ENCODE assay signal across 11 cellular contexts in the genomic region with DNA sequence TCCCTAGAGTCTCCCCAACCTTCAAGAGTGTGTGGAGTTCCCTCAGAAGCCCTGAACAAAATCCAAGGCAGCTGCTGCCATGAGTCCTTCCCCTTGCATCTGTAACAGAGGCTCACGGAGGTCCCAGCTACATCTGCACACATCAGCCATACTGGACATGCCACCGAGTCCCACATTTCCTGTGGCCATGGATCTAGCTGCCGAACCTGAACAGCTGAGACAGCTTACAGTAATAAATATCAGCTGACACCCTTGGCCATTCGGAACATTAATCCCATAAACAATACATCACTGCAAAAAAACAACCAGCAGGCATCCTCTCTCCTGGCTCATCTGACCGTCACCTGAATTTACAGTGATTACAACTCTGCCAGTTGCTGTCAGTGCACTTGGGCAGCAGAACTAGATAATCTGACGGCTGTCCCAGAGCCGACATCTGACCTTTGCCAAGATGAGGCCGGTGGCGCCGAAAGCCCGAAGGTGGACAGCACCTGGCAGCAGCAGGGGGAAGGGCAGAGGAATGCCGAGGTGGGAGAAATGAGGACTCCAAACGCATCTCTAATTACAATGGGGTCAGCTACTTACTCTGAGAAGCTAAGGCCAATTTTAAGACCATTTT. TPM values are rescaled to one million over a fixed set of nuclear protein-coding genes. Genes with fewer than 3 reads are reported as not detected.
DNase-seq lines count a peak whose midpoint lies in the region; ATAC-seq and TF ChIP-seq lines count a peak whose summit lies in the region.
"Had no signal": no experiment of that assay in that cellular context is flagged by ENCODE, and none has a peak within 500 bp of the region (broad histone marks: within the 10 kb centered on the region; RNA-seq: fewer than 3 reads in every experiment).

No MANE protein-coding gene starts in this region.

- peaks cover 45% of the 10 kb centered on the region for H3K4me1 Mint-ChIP-seq in progenitor cell of endocrine pancreas (ENCODE audit: low read depth)

- H3K27ac ChIP-seq in RWPE2 (ENCODE audit: poor library complexity, severe bottlenecking): no peak overlapping the region
- peak overlapping the region; percentile 82 to 94 for H3K27ac ChIP-seq in left lung
- H3K27ac ChIP-seq in smooth muscle cell (ENCODE audit: low read depth): peak overlapping the region; percentile 94

- H3K4me3 ChIP-seq in RWPE2 (ENCODE audit: severe bottlenecking) (no peak overlapping the region), left lung (no peak overlapping the region), smooth muscle cell (no peak overlapping the region)

- H3K9me3 Mint-ChIP-seq in progenitor cell of endocrine pancreas (ENCODE audit: low read depth): no peaks in the 10 kb centered on the region
- H3K9me3 Mint-ChIP-seq: activated naive CD8-positive, alpha-beta T cell treated with anti-CD3 and anti-CD28 coated beads, Interleukin-2, amount 50 U/mL, for 24 hours had no signal

- intact Hi-C loops in left lung (cut with DNase I): no loop called here

- H3K9me3 ChIP-seq in RWPE2 (ENCODE audit: severe bottlenecking) (no peaks in the 10 kb centered on the region), left lung (no peaks in the 10 kb centered on the region), smooth muscle cell (replicated peaks; ENCODE audit: low read depth) (no peaks in the 10 kb centered on the region)

- H3K36me3 Mint-ChIP-seq in progenitor cell of endocrine pancreas (ENCODE audit: insufficient read depth): peaks cover 8% of the 10 kb centered on the region

- H3F3A ChIP-seq in smooth muscle cell (ENCODE audit: low read depth): peaks cover 32% of the 10 kb centered on the region

- TF ChIP-seq CTCF in GM13977 (IDR thresholded peaks at IDR 0.05; ENCODE audit: extremely low read depth, insufficient read depth, missing control alignments) (no peak), RWPE2 (IDR thresholded peaks at IDR 0.05; ENCODE audit: poor library complexity, severe bottlenecking) (no peak), left lung (IDR thresholded peaks at IDR 0.05) (no peak), smooth muscle cell (IDR thresholded peaks at IDR 0.05; ENCODE audit: borderline replicate concordance, insufficient read depth, poor library complexity, severe bottlenecking) (no peak), progenitor cell of endocrine pancreas (IDR thresholded peaks at IDR 0.05; ENCODE audit: unreplicated experiment) (no peak)

- 73% methylated on average over 13 of the region's 13 CpGs for WGBS in smooth muscle cell (ENCODE audit: low lambda C conversion rate)

- H2AFZ ChIP-seq in smooth muscle cell (ENCODE audit: low read depth): no peak overlapping the region

- in situ Hi-C loops in GM13977 (cut with MboI; ENCODE audit: low pct_unique_long_range_greater_than_20kb, low sequenced_read_pairs, unreplicated experiment): no loop called here

- peak overlapping the region; percentile 80 for H3K4me2 ChIP-seq in smooth muscle cell

- peak; percentile 2 for DNase-seq in GM13977 (ENCODE audit: low spot score)
- DNase-seq in RWPE2 (ENCODE audit: low spot score): peak; percentile 23
- DNase-seq in left lung: peak; percentile 28 to 51
- no peak for DNase-seq in smooth muscle cell (lab: John Stamatoyannopoulos, UW; ENCODE audit: unreplicated experiment)
- DNase-seq in progenitor cell of endocrine pancreas (ENCODE audit: low spot score, unreplicated experiment): no peak
- DNase-seq in SHP77 (lab: John Stamatoyannopoulos, UW): no peak
- no peak for DNase-seq in stimulated activated CD4-positive, alpha-beta T cell treated with anti-CD3 and anti-CD28 coated beads, Interleukin-4, amount 100 ng/mL, for 1 hour
- DNase-seq: activated naive CD8-positive, alpha-beta T cell treated with anti-CD3 and anti-CD28 coated beads, Interleukin-2, amount 50 U/mL, for 24 hours; NCI-H1436; T1000 had no signal

- H3K27ac Mint-ChIP-seq in progenitor cell of endocrine pancreas: no peak overlapping the region
- H3K27ac Mint-ChIP-seq: activated naive CD8-positive, alpha-beta T cell treated with anti-CD3 and anti-CD28 coated beads, Interleukin-2, amount 50 U/mL, for 24 hours had no signal

- no peak overlapping the region for H3K4me3 Mint-ChIP-seq in progenitor cell of endocrine pancreas (ENCODE audit: low read depth)
- H3K4me3 Mint-ChIP-seq: activated naive CD8-positive, alpha-beta T cell treated with anti-CD3 and anti-CD28 coated beads, Interleukin-2, amount 50 U/mL, for 24 hours had no signal

- no peaks in the 10 kb centered on the region for H3K27me3 Mint-ChIP-seq in progenitor cell of endocrine pancreas
- H3K27me3 Mint-ChIP-seq: activated naive CD8-positive, alpha-beta T cell treated with anti-CD3 and anti-CD28 coated beads, Interleukin-2, amount 50 U/mL, for 24 hours had no signal

- H3K4me1 ChIP-seq in RWPE2 (ENCODE audit: insufficient read depth, poor library complexity, severe bottlenecking) (peaks cover 27% of the 10 kb centered on the region), left lung (peaks cover 51 to 66% of the 10 kb centered on the region in 2 donors), smooth muscle cell (ENCODE audit: low read depth) (peaks cover 60% of the 10 kb centered on the region)

- no peak for ATAC-seq in RWPE2 (ENCODE audit: low read depth)
- ATAC-seq in left lung: no peak
- no peak for ATAC-seq in HG03469 (IDR thresholded peaks at IDR 0.05; ENCODE audit: unreplicated experiment)

- H3K27me3 ChIP-seq in RWPE2 (ENCODE audit: insufficient read depth, poor library complexity, severe bottlenecking) (no peaks in the 10 kb centered on the region), left lung (no peaks in the 10 kb centered on the region), smooth muscle cell (ENCODE audit: low read depth) (no peaks in the 10 kb centered on the region)

- H3K79me2 ChIP-seq in smooth muscle cell (ENCODE audit: low read depth): no peaks in the 10 kb centered on the region

- H4K20me1 ChIP-seq in smooth muscle cell (ENCODE audit: low read depth): no peaks in the 10 kb centered on the region

- H3K36me3 ChIP-seq in RWPE2 (ENCODE audit: low read depth) (no peaks in the 10 kb centered on the region; the same call in 1 of the 2 replicates), left lung (no peaks in the 10 kb centered on the region), smooth muscle cell (ENCODE audit: low read depth) (no peaks in the 10 kb centered on the region)

- H3K9ac ChIP-seq in smooth muscle cell (ENCODE audit: low read depth): peak overlapping the region; percentile 55

RNA-seq across cellular contexts. Expression of a gene that starts 33.6 kb away (rescaled TPM):
- total RNA-seq in left lung (100 to 1,000 TPM; 123 to 180 TPM), smooth muscle cell (64.1 and 78.8 TPM in 2 replicates), progenitor cell of endocrine pancreas (66.1 and 69.1 TPM in 2 replicates)
- 77.8 and 78.0 TPM in 2 replicates for polyA plus RNA-seq in smooth muscle cell

RNA-seq across cellular contexts. Expression of a gene that starts 36.4 kb away (rescaled TPM):
- total RNA-seq in left lung (10 to 100 TPM; 10.3 to 11.0 TPM), smooth muscle cell (12.7 and 14.1 TPM in 2 replicates), progenitor cell of endocrine pancreas (24.9 and 25.0 TPM in 2 replicates)
- polyA plus RNA-seq in smooth muscle cell: 30.2 and 31.0 TPM in 2 replicates

RNA-seq across cellular contexts. Expression of a gene that starts 36.6 kb away (rescaled TPM):
- 10 to 100 TPM; 17.1 to 21.0 TPM for total RNA-seq in left lung
- 2.6 and 2.9 TPM in 2 replicates for total RNA-seq in smooth muscle cell
- 1.7 and 2.0 TPM in 2 replicates for polyA plus RNA-seq in smooth muscle cell
- 33.9 and 34.2 TPM in 2 replicates for total RNA-seq in progenitor cell of endocrine pancreas

Comparison
In these comparisons a context has a peak if more than half of its experiments do, and no peak if none do; other contexts are left out.
1. DNase-seq: peak in GM13977 (single experiment), RWPE2 (single experiment) and left lung (2 of 2); none in smooth muscle cell (single experiment), progenitor cell of endocrine pancreas (single experiment), SHP77 (0 of 2) and stimulated activated CD4-positive, alpha-beta T cell treated with anti-CD3 and anti-CD28 coated beads, Interleukin-4, amount 100 ng/mL, for 1 hour (single experiment).